ENCODE assay signal across 18 cellular contexts in the genomic region with DNA sequence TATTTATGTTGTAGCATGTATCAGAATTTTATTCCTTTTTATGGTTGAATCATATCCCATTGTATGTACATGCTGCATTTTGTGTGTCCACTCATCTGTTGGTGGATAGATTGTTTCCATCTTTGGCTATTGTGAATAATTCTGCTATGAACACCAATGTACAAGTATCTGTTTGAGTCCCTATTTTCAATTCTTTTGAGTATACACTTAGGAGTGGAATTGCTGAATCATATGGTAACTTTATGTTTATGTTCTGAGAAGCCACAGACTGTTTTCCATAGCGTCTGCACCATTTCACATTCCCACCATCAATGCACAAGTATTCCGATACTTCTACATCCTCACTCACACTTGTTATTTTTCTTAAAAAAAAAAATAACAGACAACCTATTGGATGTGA.
DNase-seq lines count a peak whose midpoint lies in the region; ATAC-seq and TF ChIP-seq lines count a peak whose summit lies in the region.
"Had no signal": no experiment of that assay in that cellular context is flagged by ENCODE, and none has a peak within 500 bp of the region (broad histone marks: within the 10 kb centered on the region; RNA-seq: fewer than 3 reads in every experiment).

No MANE protein-coding gene starts in this region.

- H3K27ac ChIP-seq in SJSA1 (0 out of 2 replicates have a peak overlapping the region, but pooled peaks have one; percentile 26), suprapubic skin (no peak overlapping the region)
- H3K27ac ChIP-seq: gastrocnemius medialis, neural progenitor cell, tibial nerve, WERI-Rb-1 had no signal

- H3K9me3 ChIP-seq in SJSA1 (replicated peaks) (no peaks in the 10 kb centered on the region), suprapubic skin (no peaks in the 10 kb centered on the region)
- H3K9me3 ChIP-seq: gastrocnemius medialis, tibial nerve had no signal

- no peak for TF ChIP-seq CTCF in chondrocyte (IDR thresholded peaks at IDR 0.05)
- no peak for TF ChIP-seq CTCF in suprapubic skin (IDR thresholded peaks at IDR 0.05)

- H3K36me3 ChIP-seq in SJSA1: no peaks in the 10 kb centered on the region
- H3K36me3 ChIP-seq in suprapubic skin: no peaks in the 10 kb centered on the region
- H3K36me3 ChIP-seq: gastrocnemius medialis, neural progenitor cell, tibial nerve, WERI-Rb-1 had no signal

- no peak for DNase-seq in activated naive CD4-positive, alpha-beta T cell treated with anti-CD3 and anti-CD28 coated beads, Interleukin-2, amount 50 U/mL, for 72 hours (ENCODE audit: low spot score in 2 of 2)
- no peak for DNase-seq in activated naive CD4-positive, alpha-beta T cell treated with Interleukin-2 at 50 U/mL for 16 hours
- DNase-seq in SJSA1 (ENCODE audit: low read depth in 1 of 2, low spot score in 2 of 2) (no peak), chondrocyte (ENCODE audit: low spot score) (no peak), superior temporal gyrus (ENCODE audit: extremely low spot score) (no peak), suprapubic skin (ENCODE audit: low spot score in 2 of 2) (no peak)
- DNase-seq: gastrocnemius medialis, left colon, NCI-H1694, NCI-H82, OCI-M1, SIG-M5, small intestine, WERI-Rb-1 had no signal

- no peaks in the 10 kb centered on the region for H3K27me3 ChIP-seq in SJSA1 (replicated peaks)
- no peaks in the 10 kb centered on the region for H3K27me3 ChIP-seq in suprapubic skin
- H3K27me3 ChIP-seq: gastrocnemius medialis, neural progenitor cell, tibial nerve had no signal

- no peak for TF ChIP-seq POLR2A in suprapubic skin (IDR thresholded peaks at IDR 0.05)

- peak overlapping the region; percentile 71 to 95 for H3K27ac Mint-ChIP-seq in activated naive CD4-positive, alpha-beta T cell treated with anti-CD3 and anti-CD28 coated beads, Interleukin-2, amount 50 U/mL, for 72 hours
- peak overlapping the region; percentile 93 for H3K27ac Mint-ChIP-seq in chondrocyte (ENCODE audit: unreplicated experiment)
- peak overlapping the region; percentile 84 for H3K27ac Mint-ChIP-seq in stimulated activated naive CD8-positive, alpha-beta T cell treated with anti-CD3 and anti-CD28 coated beads, Interleukin-15, Interleukin-2, amounts not matched to agents 100 ng/mL and 50 ng/mL, for 24 hours
- H3K27ac Mint-ChIP-seq: neural progenitor cell had no signal

- H3K4me1 Mint-ChIP-seq in chondrocyte (ENCODE audit: low read depth): peaks cover 69% of the 10 kb centered on the region
- peaks cover 67% of the 10 kb centered on the region for H3K4me1 Mint-ChIP-seq in stimulated activated naive CD8-positive, alpha-beta T cell treated with anti-CD3 and anti-CD28 coated beads, Interleukin-15, Interleukin-2, amounts not matched to agents 100 ng/mL and 50 ng/mL, for 24 hours (ENCODE audit: low read depth)

- no peak overlapping the region for H3K4me3 ChIP-seq in SJSA1
- no peak overlapping the region for H3K4me3 ChIP-seq in suprapubic skin
- H3K4me3 ChIP-seq: gastrocnemius medialis, neural progenitor cell, tibial nerve had no signal

- ATAC-seq in activated naive CD4-positive, alpha-beta T cell treated with anti-CD3 and anti-CD28 coated beads, Interleukin-2, amount 50 U/mL, for 72 hours: peak; percentile 82 to 91
- no peak for ATAC-seq in HG03280 (IDR thresholded peaks at IDR 0.05; ENCODE audit: unreplicated experiment)
- ATAC-seq: gastrocnemius medialis, left colon had no signal

- H3K27me3 Mint-ChIP-seq in chondrocyte (ENCODE audit: low read depth): no peaks in the 10 kb centered on the region
- H3K27me3 Mint-ChIP-seq in stimulated activated naive CD8-positive, alpha-beta T cell treated with anti-CD3 and anti-CD28 coated beads, Interleukin-15, Interleukin-2, amounts not matched to agents 100 ng/mL and 50 ng/mL, for 24 hours: no peaks in the 10 kb centered on the region

- WGBS in suprapubic skin: 91% methylated on average over 2 of the region's 2 CpGs

- no peak for TF ChIP-seq EP300 in suprapubic skin (IDR thresholded peaks at IDR 0.05)

- no peak overlapping the region for H3K4me3 Mint-ChIP-seq in chondrocyte (ENCODE audit: unreplicated experiment)
- H3K4me3 Mint-ChIP-seq in stimulated activated naive CD8-positive, alpha-beta T cell treated with anti-CD3 and anti-CD28 coated beads, Interleukin-15, Interleukin-2, amounts not matched to agents 100 ng/mL and 50 ng/mL, for 24 hours: peak overlapping the region; percentile 35
- H3K4me3 Mint-ChIP-seq: neural progenitor cell had no signal

- peaks cover 59% of the 10 kb centered on the region for H3K4me1 ChIP-seq in SJSA1 (replicated peaks)
- peaks cover 3% of the 10 kb centered on the region for H3K4me1 ChIP-seq in suprapubic skin
- H3K4me1 ChIP-seq: gastrocnemius medialis, neural progenitor cell had no signal

- no peaks in the 10 kb centered on the region for H3K9me3 Mint-ChIP-seq in activated naive CD4-positive, alpha-beta T cell treated with anti-CD3 and anti-CD28 coated beads, Interleukin-2, amount 50 U/mL, for 72 hours
- H3K9me3 Mint-ChIP-seq in chondrocyte (ENCODE audit: low read depth): no peaks in the 10 kb centered on the region
- H3K9me3 Mint-ChIP-seq in stimulated activated naive CD8-positive, alpha-beta T cell treated with anti-CD3 and anti-CD28 coated beads, Interleukin-15, Interleukin-2, amounts not matched to agents 100 ng/mL and 50 ng/mL, for 24 hours: no peaks in the 10 kb centered on the region
- H3K9me3 Mint-ChIP-seq: neural progenitor cell had no signal

- H3K36me3 Mint-ChIP-seq in activated naive CD4-positive, alpha-beta T cell treated with anti-CD3 and anti-CD28 coated beads, Interleukin-2, amount 50 U/mL, for 72 hours: peaks cover 0 to 24% of the 10 kb centered on the region in 2 donors
- no peaks in the 10 kb centered on the region for H3K36me3 Mint-ChIP-seq in chondrocyte (ENCODE audit: low read depth)
- peaks cover 6% of the 10 kb centered on the region for H3K36me3 Mint-ChIP-seq in stimulated activated naive CD8-positive, alpha-beta T cell treated with anti-CD3 and anti-CD28 coated beads, Interleukin-15, Interleukin-2, amounts not matched to agents 100 ng/mL and 50 ng/mL, for 24 hours (ENCODE audit: low read depth)
- H3K36me3 Mint-ChIP-seq: neural progenitor cell had no signal
